ENCODE assay signal across 11 cellular contexts in the genomic region with DNA sequence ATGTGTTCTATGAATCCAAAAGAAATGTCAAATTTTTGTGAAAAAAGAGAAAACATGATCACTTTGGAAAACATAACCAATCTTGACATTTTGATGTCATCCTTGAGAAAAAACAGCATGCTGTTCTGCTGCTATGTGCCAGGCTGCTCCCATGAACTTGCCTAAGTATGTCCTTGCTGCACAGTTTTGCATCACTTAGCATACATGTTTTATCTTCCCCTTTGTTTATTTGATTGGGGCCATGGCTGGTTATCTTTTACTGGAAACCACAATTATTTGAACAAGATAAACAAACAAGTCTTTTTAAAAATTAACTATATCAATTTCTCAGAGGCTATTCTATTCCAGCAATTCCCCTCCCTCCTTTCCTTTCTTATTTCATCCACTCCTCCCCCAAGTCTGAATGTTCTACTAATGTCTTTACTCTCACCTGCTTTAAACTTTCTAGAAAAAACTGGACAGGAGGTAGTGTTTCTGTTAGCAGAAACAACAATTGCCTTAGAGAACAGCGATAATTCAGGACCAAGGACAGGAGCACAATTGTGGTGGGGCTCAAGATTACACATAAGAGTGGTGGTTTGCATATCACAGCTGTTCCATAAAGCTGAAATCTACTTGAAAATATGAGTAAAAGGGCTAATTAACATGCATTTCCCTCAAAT. TPM values are rescaled to one million over a fixed set of nuclear protein-coding genes. Genes with fewer than 3 reads are reported as not detected.
DNase-seq lines count a peak whose midpoint lies in the region; TF ChIP-seq lines count a peak whose summit lies in the region.
"Had no signal": no experiment of that assay in that cellular context is flagged by ENCODE, and none has a peak within 500 bp of the region (broad histone marks: within the 10 kb centered on the region; RNA-seq: fewer than 3 reads in every experiment).

No MANE protein-coding gene starts in this region.

- no peak for TF ChIP-seq CTCF in endothelial cell (IDR thresholded peaks at IDR 0.05; ENCODE audit: unreplicated experiment)
- no peak for TF ChIP-seq CTCF in nephron progenitor cell (IDR thresholded peaks at IDR 0.05)

- H3K36me3 Mint-ChIP-seq in endothelial cell (ENCODE audit: low read depth, unreplicated experiment) (no peaks in the 10 kb centered on the region), nephron progenitor cell (ENCODE audit: low read depth) (no peaks in the 10 kb centered on the region)
- no peaks in the 10 kb centered on the region for H3K36me3 Mint-ChIP-seq in activated CD4-positive, alpha-beta memory T cell treated with anti-CD3 and anti-CD28 coated beads, Interleukin-2, amount 10 ng/mL, durations not matched to agents 7 days and 5 days (ENCODE audit: low read depth)

- CTCF ChIA-PET in activated CD4-positive, alpha-beta memory T cell treated with anti-CD3 and anti-CD28 coated beads, Interleukin-2, amount 10 ng/mL, durations not matched to agents 7 days and 5 days (lab: Charles Lee) = no interaction called here

- H3K9me3 Mint-ChIP-seq in endothelial cell (ENCODE audit: unreplicated experiment) = no peaks in the 10 kb centered on the region
- H3K9me3 Mint-ChIP-seq in nephron progenitor cell = no peaks in the 10 kb centered on the region
- H3K9me3 Mint-ChIP-seq in activated CD4-positive, alpha-beta memory T cell treated with anti-CD3 and anti-CD28 coated beads, Interleukin-2, amount 10 ng/mL, durations not matched to agents 7 days and 5 days = no peaks in the 10 kb centered on the region

- POLR2A ChIA-PET in activated CD4-positive, alpha-beta memory T cell treated with anti-CD3 and anti-CD28 coated beads, Interleukin-2, amount 10 ng/mL, durations not matched to agents 7 days and 5 days (lab: Charles Lee) = no interaction called here

- H3K27me3 Mint-ChIP-seq in endothelial cell (ENCODE audit: unreplicated experiment) (peaks cover 2% of the 10 kb centered on the region), nephron progenitor cell (ENCODE audit: low read depth, poor library complexity) (peaks cover 22% of the 10 kb centered on the region)
- peaks cover 37% of the 10 kb centered on the region for H3K27me3 Mint-ChIP-seq in activated CD4-positive, alpha-beta memory T cell treated with anti-CD3 and anti-CD28 coated beads, Interleukin-2, amount 10 ng/mL, durations not matched to agents 7 days and 5 days

- DNase-seq in SIG-M5 treated with dmso at 0.1 percent for 504 hours (lab: John Stamatoyannopoulos, UW; ENCODE audit: unreplicated experiment) (peak; percentile 27), SIG-M5 (lab: John Stamatoyannopoulos, UW) (no peak), RKO (ENCODE audit: low spot score) (peak; percentile 27), endothelial cell (ENCODE audit: low spot score) (peak; percentile 17), nephron progenitor cell (peak; percentile 14), NCI-H2227 (lab: John Stamatoyannopoulos, UW; ENCODE audit: unreplicated experiment) (no peak)
- DNase-seq in central memory CD4-positive, alpha-beta T cell = no peak
- DNase-seq in activated CD4-positive, alpha-beta memory T cell treated with anti-CD3 and anti-CD28 coated beads, Interleukin-2, amount 10 ng/mL, durations not matched to agents 7 days and 5 days = no peak
- DNase-seq: NCI-H187; ovary; stimulated activated CD4-positive, alpha-beta T cell treated with anti-CD3 and anti-CD28 coated beads, Interleukin-1b, Interleukin-23, amount 100 ng/mL, for 48 hours had no signal

- H3K4me1 Mint-ChIP-seq in endothelial cell (ENCODE audit: unreplicated experiment) = no peaks in the 10 kb centered on the region
- H3K4me1 Mint-ChIP-seq in nephron progenitor cell = no peaks in the 10 kb centered on the region
- no peaks in the 10 kb centered on the region for H3K4me1 Mint-ChIP-seq in activated CD4-positive, alpha-beta memory T cell treated with anti-CD3 and anti-CD28 coated beads, Interleukin-2, amount 10 ng/mL, durations not matched to agents 7 days and 5 days

- H3K27ac Mint-ChIP-seq in endothelial cell (ENCODE audit: unreplicated experiment) = no peak overlapping the region
- H3K27ac Mint-ChIP-seq in nephron progenitor cell = no peak overlapping the region
- H3K27ac Mint-ChIP-seq in activated CD4-positive, alpha-beta memory T cell treated with anti-CD3 and anti-CD28 coated beads, Interleukin-2, amount 10 ng/mL, durations not matched to agents 7 days and 5 days = no peak overlapping the region

- H3K4me3 Mint-ChIP-seq in endothelial cell (ENCODE audit: unreplicated experiment) (no peak overlapping the region), nephron progenitor cell (no peak overlapping the region)
- H3K4me3 Mint-ChIP-seq in activated CD4-positive, alpha-beta memory T cell treated with anti-CD3 and anti-CD28 coated beads, Interleukin-2, amount 10 ng/mL, durations not matched to agents 7 days and 5 days = no peak overlapping the region

RNA-seq across cellular contexts. Expression of gene AOX1, which starts 6.7 kb away (rescaled TPM):
- total RNA-seq in endothelial cell (ENCODE audit: unreplicated experiment) = 0.80 TPM
- under 1 TPM; 0.05 to 0.15 TPM for total RNA-seq in activated CD4-positive, alpha-beta memory T cell treated with anti-CD3 and anti-CD28 coated beads, Interleukin-2, amount 10 ng/mL, durations not matched to agents 7 days and 5 days

Comparison
In these comparisons a context has a peak if more than half of its experiments do, and no peak if none do; other contexts are left out.
1. DNase-seq: peak in SIG-M5 treated with dmso at 0.1 percent for 504 hours (single experiment), RKO (single experiment), endothelial cell (single experiment) and nephron progenitor cell (single experiment); none in SIG-M5 (single experiment), central memory CD4-positive, alpha-beta T cell (single experiment), NCI-H2227 (single experiment) and activated CD4-positive, alpha-beta memory T cell treated with anti-CD3 and anti-CD28 coated beads, Interleukin-2, amount 10 ng/mL, durations not matched to agents 7 days and 5 days (single experiment).